In the genomic region with DNA sequence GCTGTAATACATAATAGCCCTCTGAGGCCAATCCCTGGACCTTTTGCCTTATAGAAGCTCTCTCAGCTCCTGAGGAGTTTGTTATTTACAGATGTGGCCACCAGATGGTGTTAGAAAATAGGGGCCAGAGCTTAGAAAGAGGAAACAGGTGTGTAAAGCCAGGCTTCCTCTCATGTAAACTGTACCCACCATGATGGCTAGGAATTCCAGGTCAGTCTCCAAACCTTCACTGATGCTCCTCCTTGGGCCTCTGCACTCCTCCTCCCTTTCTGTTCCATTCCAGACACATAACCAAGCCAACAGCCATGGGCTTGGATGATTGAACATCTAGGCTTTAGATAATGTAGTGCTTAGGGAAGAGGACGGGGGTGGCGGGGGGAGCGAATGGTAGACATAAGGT, we compare ENCODE assay signal across 8 cellular contexts. TPM values are rescaled to one million over a fixed set of nuclear protein-coding genes. Genes with fewer than 3 reads are reported as not detected.
DNase-seq lines count a peak whose midpoint lies in the region; ATAC-seq, FAIRE-seq and TF ChIP-seq lines count a peak whose summit lies in the region.

No MANE protein-coding gene starts in this region.

- peaks cover 73% of the 10 kb centered on the region for H3K4me1 Mint-ChIP-seq in activated T-helper 2 cell treated with anti-CD3 and anti-CD28 coated beads, Interferon-gamma antibody, Interleukin-2, Interleukin-4, amounts not matched to agents 10 μg/mL and 5 μg/mL and 100 μg/mL, durations not matched to agents 14 hours and 24 hours and 36 hours (ENCODE audit: low read depth)

- FAIRE-seq in GM18507 (lab: Jason Lieb, UNC), result peak; percentile 75

- 97 to 99% (median 98%) methylated on average over 3 of the region's 3 CpGs for WGBS in spleen, 5 donors

- H3K4me1 ChIP-seq in spleen, result peaks cover 0 to 37% (median 14%) of the 10 kb centered on the region in 6 donors

- no peak overlapping the region for H3K27ac ChIP-seq in spleen

- no peaks in the 10 kb centered on the region for H3K9me3 ChIP-seq in spleen

- intact Hi-C loops in activated T-helper 2 cell treated with anti-CD3 and anti-CD28 coated beads, Interferon-gamma antibody, Interleukin-2, Interleukin-4, amounts not matched to agents 10 μg/mL and 5 μg/mL and 100 μg/mL, durations not matched to agents 14 hours and 24 hours and 36 hours (cut with micrococcal nuclease), result loop anchor here (1.0 to 5.0 kb wide), 5 partner anchors 84 to 336 kb away; partner anchors contain the start of gene GAB2
- intact Hi-C loops in spleen (cut with DNase I; ENCODE audit: low total_unique reads), result loop anchor here (5.0 kb wide), 1 partner anchor 339 kb away; no protein-coding TSS in a partner anchor

- H3K4me3 Mint-ChIP-seq in activated T-helper 2 cell treated with anti-CD3 and anti-CD28 coated beads, Interferon-gamma antibody, Interleukin-2, Interleukin-4, amounts not matched to agents 10 μg/mL and 5 μg/mL and 100 μg/mL, durations not matched to agents 14 hours and 24 hours and 36 hours (ENCODE audit: low read depth), result no peak overlapping the region

- peaks cover 0 to 33% (median 12%) of the 10 kb centered on the region in 6 donors for H3K36me3 ChIP-seq in spleen

- H3K27me3 Mint-ChIP-seq in activated T-helper 2 cell treated with anti-CD3 and anti-CD28 coated beads, Interferon-gamma antibody, Interleukin-2, Interleukin-4, amounts not matched to agents 10 μg/mL and 5 μg/mL and 100 μg/mL, durations not matched to agents 14 hours and 24 hours and 36 hours (ENCODE audit: low read depth), result no peaks in the 10 kb centered on the region

- H3K27me3 ChIP-seq in spleen (replicated peaks in 1 of 7), result no peaks in the 10 kb centered on the region

- no peaks in the 10 kb centered on the region for H3K9me3 Mint-ChIP-seq in activated T-helper 2 cell treated with anti-CD3 and anti-CD28 coated beads, Interferon-gamma antibody, Interleukin-2, Interleukin-4, amounts not matched to agents 10 μg/mL and 5 μg/mL and 100 μg/mL, durations not matched to agents 14 hours and 24 hours and 36 hours

- TF ChIP-seq POLR2A in spleen (IDR thresholded peaks at IDR 0.05), result no peak

- H3K27ac Mint-ChIP-seq in activated T-helper 2 cell treated with anti-CD3 and anti-CD28 coated beads, Interferon-gamma antibody, Interleukin-2, Interleukin-4, amounts not matched to agents 10 μg/mL and 5 μg/mL and 100 μg/mL, durations not matched to agents 14 hours and 24 hours and 36 hours, result no peak overlapping the region

- TF ChIP-seq CTCF in AG09319 (IDR thresholded peaks at IDR 0.05; ENCODE audit: low read depth, low read length), result peak; percentile 53
- TF ChIP-seq CTCF in spleen (IDR thresholded peaks at IDR 0.05 in 8 of 11, conservative IDR thresholded peaks at IDR 0.05 in 3 of 11), result peak in 10 of 11 experiments; percentile 24 to 71 (median 58)

- H3K36me3 Mint-ChIP-seq in activated T-helper 2 cell treated with anti-CD3 and anti-CD28 coated beads, Interferon-gamma antibody, Interleukin-2, Interleukin-4, amounts not matched to agents 10 μg/mL and 5 μg/mL and 100 μg/mL, durations not matched to agents 14 hours and 24 hours and 36 hours (ENCODE audit: low read depth), result peaks cover 68% of the 10 kb centered on the region

- H3K4me3 ChIP-seq in spleen, result no peak overlapping the region

- ATAC-seq in HG03442 (IDR thresholded peaks at IDR 0.05; ENCODE audit: unreplicated experiment), result peak; percentile 46
- ATAC-seq in GM19328 (IDR thresholded peaks at IDR 0.05; ENCODE audit: unreplicated experiment), result no peak

- DNase-seq in AG09319 (ENCODE audit: extremely low read depth, low read depth) (no peak), GM18507 (ENCODE audit: extremely low spot score, insufficient read length, low read depth) (peak; percentile 30), NCI-H345 (lab: John Stamatoyannopoulos, UW) (peak; percentile 72), hepatic stellate cell (ENCODE audit: low spot score) (peak; percentile 52), spleen (no peak)
- peak; percentile 30 for DNase-seq in activated T-helper 2 cell treated with anti-CD3 and anti-CD28 coated beads, Interferon-gamma antibody, Interleukin-2, Interleukin-4, amounts not matched to agents 10 μg/mL and 5 μg/mL and 100 μg/mL, durations not matched to agents 14 hours and 24 hours and 36 hours (ENCODE audit: low spot score)

RNA-seq across cellular contexts. Expression of gene USP35, which starts 39.7 kb away (rescaled TPM):
- total RNA-seq in activated T-helper 2 cell treated with anti-CD3 and anti-CD28 coated beads, Interferon-gamma antibody, Interleukin-2, Interleukin-4, amounts not matched to agents 10 μg/mL and 5 μg/mL and 100 μg/mL, durations not matched to agents 14 hours and 24 hours and 36 hours, result 12.9 and 14.6 TPM in 2 replicates
- 1 to 10 TPM; 5.6 to 9.5 (median 6.5) TPM for total RNA-seq in spleen
- 1 to 10 TPM; 1.6 to 6.5 (median 1.6) TPM for polyA plus RNA-seq in spleen

RNA-seq across cellular contexts. Expression of gene KCTD21, which starts 40.0 kb away (rescaled TPM):
- 10.0 and 10.4 TPM in 2 replicates for total RNA-seq in activated T-helper 2 cell treated with anti-CD3 and anti-CD28 coated beads, Interferon-gamma antibody, Interleukin-2, Interleukin-4, amounts not matched to agents 10 μg/mL and 5 μg/mL and 100 μg/mL, durations not matched to agents 14 hours and 24 hours and 36 hours
- 10 to 100 TPM in 2 of 7 donors, 1 to 10 TPM in 5; 6.0 to 13.6 (median 7.2) TPM for total RNA-seq in spleen
- polyA plus RNA-seq in spleen, result 1 to 10 TPM; 1.2 to 3.4 (median 1.4) TPM

Comparison
In these comparisons a context has a peak if more than half of its experiments do, and no peak if none do; other contexts are left out.
1. DNase-seq: peak in GM18507 (single experiment), NCI-H345 (single experiment), activated T-helper 2 cell treated with anti-CD3 and anti-CD28 coated beads, Interferon-gamma antibody, Interleukin-2, Interleukin-4, amounts not matched to agents 10 μg/mL and 5 μg/mL and 100 μg/mL, durations not matched to agents 14 hours and 24 hours and 36 hours (single experiment) and hepatic stellate cell (single experiment); none in AG09319 (single experiment) and spleen (single experiment).